In genomic region chr2:233349005-233349998, GRCh38 we compare ENCODE assay signal across 1 cellular context.
TF ChIP-seq lines count a peak whose summit lies in the region.

No MANE protein-coding gene starts in this region.

TF ChIP-seq in HepG2, 621 proteins besides CTCF, POLR2A, EP300 and RAD21 (continued from another document and continues in another):
- no peak for TF ChIP-seq ZNF142 (CRISPR knock-in tag; IDR thresholded peaks at IDR 0.05)
- TF ChIP-seq DPF2 (CRISPR knock-in tag; IDR thresholded peaks at IDR 0.05; ENCODE audit: borderline replicate concordance, low read depth), result peak; percentile 51; the same call in 1 of the 2 replicates
- no peak for TF ChIP-seq ZNF431 (CRISPR knock-in tag; IDR thresholded peaks at IDR 0.05; ENCODE audit: borderline replicate concordance, low read depth)
- no peak for TF ChIP-seq ZNF619 (CRISPR knock-in tag; IDR thresholded peaks at IDR 0.05)
- no peak for TF ChIP-seq ZUFSP (CRISPR knock-in tag; IDR thresholded peaks at IDR 0.05; ENCODE audit: borderline replicate concordance)
- TF ChIP-seq RFX5 (IDR thresholded peaks at IDR 0.05; ENCODE audit: low read depth, low read length), result no peak
- TF ChIP-seq ZNF251 (CRISPR knock-in tag; IDR thresholded peaks at IDR 0.05), result no peak
- TF ChIP-seq PTBP1 (IDR thresholded peaks at IDR 0.05; ENCODE audit: low read depth, low read length, poor library complexity, severe bottlenecking), result no peak
- TF ChIP-seq ZBTB49 (CRISPR knock-in tag; IDR thresholded peaks at IDR 0.05; ENCODE audit: borderline replicate concordance), result no peak
- TF ChIP-seq ETV6 (CRISPR knock-in tag; conservative IDR thresholded peaks at IDR 0.05), result no peak
- TF ChIP-seq GABPB1 (CRISPR knock-in tag; IDR thresholded peaks at IDR 0.05), result 0 out of 2 replicates have a peak, but pooled peaks have one; percentile 17
- no peak for TF ChIP-seq HNRNPH1 (optimal IDR thresholded peaks at IDR 0.05; ENCODE audit: low read depth, low read length)
- no peak for TF ChIP-seq KLF11 (CRISPR knock-in tag; IDR thresholded peaks at IDR 0.05)
- TF ChIP-seq CBX5 (CRISPR knock-in tag; IDR thresholded peaks at IDR 0.05; ENCODE audit: borderline replicate concordance), result no peak
- TF ChIP-seq LCORL (IDR thresholded peaks at IDR 0.05), result no peak
- peak; percentile 92 for TF ChIP-seq LCORL (CRISPR knock-in tag; IDR thresholded peaks at IDR 0.05)
- TF ChIP-seq RELA (CRISPR knock-in tag; IDR thresholded peaks at IDR 0.05), result no peak
- peak; percentile 68 for TF ChIP-seq ARID4A (CRISPR knock-in tag; IDR thresholded peaks at IDR 0.05; ENCODE audit: borderline replicate concordance)
- peak; percentile 37; the same call in 1 of the 3 replicates for TF ChIP-seq MXI1 (IDR thresholded peaks at IDR 0.05; ENCODE audit: borderline replicate concordance, low read depth, low read length)
- TF ChIP-seq NFYC (CRISPR knock-in tag; IDR thresholded peaks at IDR 0.05), result peak; percentile 24; the same call in 1 of the 2 replicates
- TF ChIP-seq REST (IDR thresholded peaks at IDR 0.05; ENCODE audit: borderline replicate concordance in 1 of 2, low read depth in 1 of 2, low read length in 2 of 2), result no peak
- TF ChIP-seq SYNCRIP (IDR thresholded peaks at IDR 0.05; ENCODE audit: insufficient read depth, low read depth, low read length), result no peak
- peak; percentile 85 for TF ChIP-seq BCL6 (CRISPR knock-in tag; IDR thresholded peaks at IDR 0.05)
- no peak for TF ChIP-seq ZNF775 (CRISPR knock-in tag; IDR thresholded peaks at IDR 0.05; ENCODE audit: borderline replicate concordance)
- TF ChIP-seq SMARCC2 (IDR thresholded peaks at IDR 0.05), result no peak
- TF ChIP-seq TFAP4 (IDR thresholded peaks at IDR 0.05; ENCODE audit: borderline replicate concordance, low read depth), result peak; percentile 83
- TF ChIP-seq CAMTA2 (CRISPR knock-in tag; IDR thresholded peaks at IDR 0.05; ENCODE audit: borderline replicate concordance), result no peak
- TF ChIP-seq ZNF121 (CRISPR knock-in tag; IDR thresholded peaks at IDR 0.05), result no peak
- TF ChIP-seq TOE1 (CRISPR knock-in tag; IDR thresholded peaks at IDR 0.05), result no peak
- peak; percentile 61; the same call in 1 of the 2 replicates for TF ChIP-seq FOXC1 (CRISPR knock-in tag; IDR thresholded peaks at IDR 0.05; ENCODE audit: borderline replicate concordance)
- TF ChIP-seq ZNF598 (CRISPR knock-in tag; IDR thresholded peaks at IDR 0.05; ENCODE audit: borderline replicate concordance), result no peak
- no peak for TF ChIP-seq MLXIP (CRISPR knock-in tag; IDR thresholded peaks at IDR 0.05; ENCODE audit: borderline replicate concordance)
- TF ChIP-seq MED13 (CRISPR knock-in tag; IDR thresholded peaks at IDR 0.05), result no peak
- TF ChIP-seq ZNF841 (CRISPR knock-in tag; IDR thresholded peaks at IDR 0.05; ENCODE audit: borderline replicate concordance), result no peak
- TF ChIP-seq SRF (IDR thresholded peaks at IDR 0.05; ENCODE audit: low read depth, low read length), result no peak
- TF ChIP-seq TCF7L2 (IDR thresholded peaks at IDR 0.05; ENCODE audit: low read depth, low read length), result no peak
- 0 out of 2 replicates have a peak, but pooled peaks have one; percentile 9 for TF ChIP-seq KDM5B (CRISPR knock-in tag; IDR thresholded peaks at IDR 0.05; ENCODE audit: borderline replicate concordance)
- no peak for TF ChIP-seq KLF16 (CRISPR knock-in tag; IDR thresholded peaks at IDR 0.05)
- no peak for TF ChIP-seq POLR2G (IDR thresholded peaks at IDR 0.05; ENCODE audit: low read depth, low read length)
- TF ChIP-seq ZNF768 (CRISPR knock-in tag; IDR thresholded peaks at IDR 0.05), result peak; percentile 15
- TF ChIP-seq ZFP90 (CRISPR knock-in tag; IDR thresholded peaks at IDR 0.05; ENCODE audit: borderline replicate concordance), result no peak
- TF ChIP-seq SMAD9 (CRISPR knock-in tag; IDR thresholded peaks at IDR 0.05), result peak; percentile 41; the same call in 1 of the 2 replicates
